14 cellular contexts compared by ENCODE assay signal in the genomic region with DNA sequence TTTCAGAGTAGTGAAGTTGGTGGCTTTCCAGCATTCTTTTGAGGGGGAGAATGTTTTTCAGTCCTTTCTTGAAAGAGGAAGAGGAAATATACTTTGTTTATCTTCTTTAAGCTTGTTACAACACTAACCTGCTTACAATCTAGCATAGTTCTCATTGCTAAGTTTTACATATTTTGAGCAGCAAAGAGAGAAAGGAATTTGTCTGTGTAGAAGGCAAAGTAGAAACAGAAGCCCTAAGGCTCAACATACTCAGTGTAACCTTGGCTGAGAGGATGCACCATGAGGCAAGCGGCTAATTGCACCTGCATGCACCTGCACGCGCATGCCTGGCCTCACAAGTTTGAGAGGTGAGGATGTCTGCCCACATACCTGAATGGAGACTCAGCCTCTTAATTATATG. TPM values are rescaled to one million over a fixed set of nuclear protein-coding genes. Genes with fewer than 3 reads are reported as not detected.
DNase-seq lines count a peak whose midpoint lies in the region; ATAC-seq and TF ChIP-seq lines count a peak whose summit lies in the region.
"Had no signal": no experiment of that assay in that cellular context is flagged by ENCODE, and none has a peak within 500 bp of the region (broad histone marks: within the 10 kb centered on the region; RNA-seq: fewer than 3 reads in every experiment).

No MANE protein-coding gene starts in this region.

- H2AK9ac ChIP-seq in IMR-90 (replicated peaks; ENCODE audit: low read depth, low read length, poor library complexity): peak overlapping the region; percentile 79

- POLR2A ChIA-PET in IMR-90 (lab: Charles Lee; ENCODE audit: unreplicated experiment): interaction anchor here (0.9 kb wide), 1 partner anchor 192 kb away, joined by 3 read pairs; no protein-coding TSS in a partner anchor

- CTCF ChIA-PET in IMR-90 (lab: Yijun Ruan, JAX): interaction anchor here (0.6 to 1.5 kb wide), 2 partner anchors 124 to 129 kb away, joined by 3 to 6 read pairs; no protein-coding TSS in a partner anchor

- H3K27ac Mint-ChIP-seq in T-helper 1 cell treated with Interleukin-12 subunit alpha and Interleukin-12 subunit beta and Interleukin-4 antibody, amounts not matched to agents 30 μg/mL and 1 μg/mL, for 36 hours: peak overlapping the region; percentile 23
- H3K27ac Mint-ChIP-seq in activated T-helper 2 cell treated with anti-CD3 and anti-CD28 coated beads, Interferon-gamma antibody, Interleukin-2, Interleukin-4, amounts not matched to agents 10 μg/mL and 5 μg/mL and 100 μg/mL, durations not matched to agents 14 hours and 24 hours and 36 hours: no peak overlapping the region

- H3K27me3 ChIP-seq in IMR-90 (ENCODE audit: control insufficient read depth, insufficient read depth, low read length): no peaks in the 10 kb centered on the region
- H3K27me3 ChIP-seq in neural cell (ENCODE audit: insufficient read depth, low read depth, low read length): no peaks in the 10 kb centered on the region

- peak overlapping the region in 1 of 2 experiments; percentile 48; a peak in 2 of 4 replicates for H4K8ac ChIP-seq in IMR-90 (ENCODE audit: low read depth in 2 of 2, low read length in 2 of 2)

- peak overlapping the region; percentile 49 for H3K4me3 Mint-ChIP-seq in T-helper 1 cell treated with Interleukin-12 subunit alpha and Interleukin-12 subunit beta and Interleukin-4 antibody, amounts not matched to agents 30 μg/mL and 1 μg/mL, for 36 hours
- H3K4me3 Mint-ChIP-seq in activated T-helper 2 cell treated with anti-CD3 and anti-CD28 coated beads, Interferon-gamma antibody, Interleukin-2, Interleukin-4, amounts not matched to agents 10 μg/mL and 5 μg/mL and 100 μg/mL, durations not matched to agents 14 hours and 24 hours and 36 hours (ENCODE audit: low read depth): peak overlapping the region; percentile 13

- peaks cover 6 to 39% of the 10 kb centered on the region in 2 experiments; a peak in 3 of 4 replicates for H3K79me1 ChIP-seq in IMR-90 (ENCODE audit: low read depth in 1 of 2, low read length in 2 of 2)

- H2BK20ac ChIP-seq in IMR-90 (ENCODE audit: low read depth, low read length): peak overlapping the region; percentile 67; the same call in 1 of the 2 replicates

- H3K9me2 ChIP-seq in neural cell (ENCODE audit: insufficient read depth, low read length): no peaks in the 10 kb centered on the region

- H2BK5ac ChIP-seq in IMR-90 (ENCODE audit: low read depth, low read length, poor library complexity, severe bottlenecking): peak overlapping the region; percentile 46

- no peak for TF ChIP-seq EP300 in neural cell (conservative IDR thresholded peaks at IDR 0.05; ENCODE audit: poor library complexity, severe bottlenecking)

- peaks cover 67% of the 10 kb centered on the region for H3K4me1 Mint-ChIP-seq in T-helper 1 cell treated with Interleukin-12 subunit alpha and Interleukin-12 subunit beta and Interleukin-4 antibody, amounts not matched to agents 30 μg/mL and 1 μg/mL, for 36 hours (ENCODE audit: low read depth)
- H3K4me1 Mint-ChIP-seq in activated T-helper 2 cell treated with anti-CD3 and anti-CD28 coated beads, Interferon-gamma antibody, Interleukin-2, Interleukin-4, amounts not matched to agents 10 μg/mL and 5 μg/mL and 100 μg/mL, durations not matched to agents 14 hours and 24 hours and 36 hours (ENCODE audit: low read depth): peaks cover 72% of the 10 kb centered on the region

- peaks cover 15% of the 10 kb centered on the region for H3K9me1 ChIP-seq in IMR-90 (ENCODE audit: insufficient read depth, low read length)

- BruUV-seq in IMR-90 (replicated peaks; lab: Mats Ljungman, UMichigan): TSS peak; percentile 10

- WGBS in IMR-90 (ENCODE audit: extremely low coverage in 2 of 2, insufficient read length in 1 of 2), 2 experiments: no CpG with 5 or more reads among the region's 3 CpGs

- DNase-seq in T-helper 1 cell: no peak
- DNase-seq in IMR-90: peak; percentile 33
- no peak for DNase-seq in activated T-helper 2 cell treated with anti-CD3 and anti-CD28 coated beads, Interferon-gamma antibody, Interleukin-2, Interleukin-4, amounts not matched to agents 10 μg/mL and 5 μg/mL and 100 μg/mL, durations not matched to agents 14 hours and 24 hours and 36 hours (ENCODE audit: low spot score)
- DNase-seq: activated naive CD4-positive, alpha-beta T cell treated with Interleukin-2 at 50 U/mL for 16 hours; DMS79; erythroblast; NCI-H1048; NCI-H774; stimulated activated CD4-positive, alpha-beta T cell treated with anti-CD3 and anti-CD28 coated beads, Interleukin-1b, Interleukin-23, amount 100 ng/mL, for 48 hours had no signal

- H3K4me2 ChIP-seq in IMR-90 (ENCODE audit: low read depth, low read length): peak overlapping the region; percentile 62
- H3K4me2 ChIP-seq in neural cell (ENCODE audit: low read length): peak overlapping the region; percentile 97

- H3K4me3 ChIP-seq in IMR-90 (ENCODE audit: insufficient read depth, low read depth, low read length): no peak overlapping the region
- H3K4me3 ChIP-seq in neural cell (ENCODE audit: low read length): peak overlapping the region; percentile 84

- H3K9ac ChIP-seq in IMR-90 (ENCODE audit: low read depth, low read length): no peak overlapping the region
- H3K9ac ChIP-seq in neural cell (ENCODE audit: low read length): peak overlapping the region; percentile 98

- peak overlapping the region; percentile 63; the same call in 1 of the 2 replicates for H3K4ac ChIP-seq in IMR-90 (ENCODE audit: low read depth, low read length)

- no peak overlapping the region for H2BK120ac ChIP-seq in IMR-90 (ENCODE audit: low read depth, low read length)

- peaks cover 4% of the 10 kb centered on the region for H3K36me3 Mint-ChIP-seq in T-helper 1 cell treated with Interleukin-12 subunit alpha and Interleukin-12 subunit beta and Interleukin-4 antibody, amounts not matched to agents 30 μg/mL and 1 μg/mL, for 36 hours (ENCODE audit: low read depth)
- peaks cover 6% of the 10 kb centered on the region for H3K36me3 Mint-ChIP-seq in activated T-helper 2 cell treated with anti-CD3 and anti-CD28 coated beads, Interferon-gamma antibody, Interleukin-2, Interleukin-4, amounts not matched to agents 10 μg/mL and 5 μg/mL and 100 μg/mL, durations not matched to agents 14 hours and 24 hours and 36 hours (ENCODE audit: low read depth)

- peak overlapping the region; percentile 85; the same call in 1 of the 2 replicates for H2AK5ac ChIP-seq in IMR-90 (ENCODE audit: low read depth, low read length)

- H3K23ac ChIP-seq in IMR-90 (ENCODE audit: low read depth, low read length): no peak overlapping the region

- TF ChIP-seq RAD21 in IMR-90 (IDR thresholded peaks at IDR 0.05; ENCODE audit: low read length) (no peak), neural cell (conservative IDR thresholded peaks at IDR 0.05) (no peak)

- H4K20me1 ChIP-seq in IMR-90 (ENCODE audit: insufficient read depth, low read length) (peaks cover 6% of the 10 kb centered on the region; the same call in 1 of the 2 replicates), neural cell (ENCODE audit: insufficient read depth) (no peaks in the 10 kb centered on the region)

- 0 out of 2 replicates have a peak overlapping the region, but pooled peaks have one; percentile 65 for H3K14ac ChIP-seq in IMR-90 (replicated peaks; ENCODE audit: low read depth, low read length)

- peaks cover 3% of the 10 kb centered on the region for H3F3A ChIP-seq in neural cell (ENCODE audit: insufficient read depth, low read length, poor library complexity, severe bottlenecking)

- peaks cover 9% of the 10 kb centered on the region for H3K4me1 ChIP-seq in IMR-90 (ENCODE audit: control insufficient read depth, insufficient read depth, low read length)

- no peak overlapping the region; the same call in 2 of the 3 replicates for H2BK15ac ChIP-seq in IMR-90 (ENCODE audit: low read depth, low read length)

- intact Hi-C loops in IMR-90 (cut with micrococcal nuclease): loop anchor here (5.0 to 10.0 kb wide), 6 partner anchors 51 to 279 kb away; no protein-coding TSS in a partner anchor
- intact Hi-C loops in activated T-helper 2 cell treated with anti-CD3 and anti-CD28 coated beads, Interferon-gamma antibody, Interleukin-2, Interleukin-4, amounts not matched to agents 10 μg/mL and 5 μg/mL and 100 μg/mL, durations not matched to agents 14 hours and 24 hours and 36 hours (cut with micrococcal nuclease): loop anchor here (5.0 to 10.0 kb wide), 4 partner anchors 84 to 501 kb away; partner anchors contain the start of genes N4BP2L1 and N4BP2L2

- TF ChIP-seq POLR2A in IMR-90 (IDR thresholded peaks at IDR 0.05; ENCODE audit: low read depth, low read length): no peak

- H3K9me3 ChIP-seq in IMR-90 (ENCODE audit: control insufficient read depth, insufficient read depth, low read length) (no peaks in the 10 kb centered on the region), neural cell (ENCODE audit: low read length) (no peaks in the 10 kb centered on the region)

- peak overlapping the region; percentile 43; the same call in 1 of the 2 replicates for H3K27ac ChIP-seq in IMR-90 (ENCODE audit: insufficient read depth, low read length)
- peak overlapping the region; percentile 97 for H3K27ac ChIP-seq in neural cell (ENCODE audit: low read length)

- dilution Hi-C loops in IMR-90 (cut with HindIII; ENCODE audit: low sequenced_read_pairs, unreplicated experiment): no loop called here

- H3K9me3 Mint-ChIP-seq in T-helper 1 cell treated with Interleukin-12 subunit alpha and Interleukin-12 subunit beta and Interleukin-4 antibody, amounts not matched to agents 30 μg/mL and 1 μg/mL, for 36 hours: no peaks in the 10 kb centered on the region
- no peaks in the 10 kb centered on the region for H3K9me3 Mint-ChIP-seq in activated T-helper 2 cell treated with anti-CD3 and anti-CD28 coated beads, Interferon-gamma antibody, Interleukin-2, Interleukin-4, amounts not matched to agents 10 μg/mL and 5 μg/mL and 100 μg/mL, durations not matched to agents 14 hours and 24 hours and 36 hours

- no peak overlapping the region for H2AFZ ChIP-seq in IMR-90 (replicated peaks; ENCODE audit: low read length, poor library complexity)
- H2AFZ ChIP-seq in neural cell (ENCODE audit: low read depth, low read length): no peak overlapping the region

- H3K36me3 ChIP-seq in IMR-90 (ENCODE audit: control insufficient read depth, insufficient read depth, low read length) (no peaks in the 10 kb centered on the region), neural cell (ENCODE audit: insufficient read depth, low read length) (no peaks in the 10 kb centered on the region)

- H4K91ac ChIP-seq in IMR-90 (ENCODE audit: insufficient read depth, low read depth, low read length): no peak overlapping the region

- no peak overlapping the region for H4K5ac ChIP-seq in IMR-90 (ENCODE audit: low read depth, low read length)

- H3K27me3 Mint-ChIP-seq in T-helper 1 cell treated with Interleukin-12 subunit alpha and Interleukin-12 subunit beta and Interleukin-4 antibody, amounts not matched to agents 30 μg/mL and 1 μg/mL, for 36 hours (ENCODE audit: low read depth): peaks cover 10% of the 10 kb centered on the region
- peaks cover 2% of the 10 kb centered on the region for H3K27me3 Mint-ChIP-seq in activated T-helper 2 cell treated with anti-CD3 and anti-CD28 coated beads, Interferon-gamma antibody, Interleukin-2, Interleukin-4, amounts not matched to agents 10 μg/mL and 5 μg/mL and 100 μg/mL, durations not matched to agents 14 hours and 24 hours and 36 hours (ENCODE audit: low read depth)

- H3K79me2 ChIP-seq in neural cell (replicated peaks; ENCODE audit: insufficient read depth, low read length): peaks cover 75% of the 10 kb centered on the region

- no peak for TF ChIP-seq CTCF in IMR-90 (conservative IDR thresholded peaks at IDR 0.05; ENCODE audit: low read depth, low read length)
- no peak for TF ChIP-seq CTCF in neural cell (IDR thresholded peaks at IDR 0.05; ENCODE audit: poor library complexity, severe bottlenecking)

- H3K18ac ChIP-seq in IMR-90 (ENCODE audit: low read depth, low read length): no peak overlapping the region

- H3K56ac ChIP-seq in IMR-90 (ENCODE audit: extremely low read depth, insufficient read depth, low read length): no peak overlapping the region

- in situ Hi-C loops in IMR-90 (cut with MboI; ENCODE audit: low sequenced_read_pairs): no loop called here

- ATAC-seq in IMR-90 (ENCODE audit: low read depth) (peak; percentile 12), GM21367 (IDR thresholded peaks at IDR 0.05; ENCODE audit: unreplicated experiment) (no peak), HG02884 (IDR thresholded peaks at IDR 0.05; ENCODE audit: unreplicated experiment) (no peak), HG03045 (IDR thresholded peaks at IDR 0.05; ENCODE audit: unreplicated experiment) (no peak)

RNA-seq across cellular contexts. Expression of gene FRY, which starts 2.2 kb away (rescaled TPM):
- total RNA-seq in IMR-90 (2012; rRNA removed): 3.0 and 4.2 TPM in 2 replicates
- polyA plus RNA-seq in IMR-90 (2012; rRNA removed): 3.0 and 4.8 TPM in 2 replicates
- 3.6 and 4.1 TPM in 2 replicates for polyA plus RNA-seq in IMR-90 (2012; cell fraction: cytosol; rRNA removed)
- 5.4 and 11.0 TPM in 2 replicates for polyA plus RNA-seq in IMR-90 (2012; cell fraction: nucleus; rRNA removed; ENCODE audit: low replicate concordance)
- 3.7 and 7.4 TPM in 2 replicates for total RNA-seq in activated T-helper 2 cell treated with anti-CD3 and anti-CD28 coated beads, Interferon-gamma antibody, Interleukin-2, Interleukin-4, amounts not matched to agents 10 μg/mL and 5 μg/mL and 100 μg/mL, durations not matched to agents 14 hours and 24 hours and 36 hours
- 46.6 and 49.3 TPM in 2 replicates for polyA plus RNA-seq in neural cell
- 98.6 and 121 TPM in 2 replicates for polyA minus RNA-seq in neural cell
